ENCODE assay signal across 16 cellular contexts in genomic region chr19:14409157-14410053, GRCh38. TPM values are rescaled to one million over a fixed set of nuclear protein-coding genes. Genes with fewer than 3 reads are reported as not detected.
DNase-seq lines count a peak whose midpoint lies in the region; ATAC-seq and TF ChIP-seq lines count a peak whose summit lies in the region.
"Had no signal": no experiment of that assay in that cellular context is flagged by ENCODE, and none has a peak within 500 bp of the region (broad histone marks: within the 10 kb centered on the region; RNA-seq: fewer than 3 reads in every experiment).

No MANE protein-coding gene starts in this region.

- DNase-seq in CD4-positive, alpha-beta memory T cell: peak in 4 of 5 donors; percentile 41 to 63 (median 48)
- DNase-seq in GM13977 (ENCODE audit: low spot score) (peak; percentile 12), lower lobe of right lung (no peak), sciatic nerve (ENCODE audit: low spot score) (no peak), NCI-H1694 treated with DMSO at 0.1 percent for 48 hours (lab: John Stamatoyannopoulos, UW) (no peak)
- no peak for DNase-seq in activated CD8-positive, alpha-beta T cell treated with anti-CD3 and anti-CD28 coated beads for 36 hours
- DNase-seq: activated CD4-positive, alpha-beta T cell treated with anti-CD3 and anti-CD28 coated beads, Interleukin-2, amount 50 U/mL, for 4 hours; aorta; COR-L47; dorsolateral prefrontal cortex; MM.1S; NCI-H2227 treated with DMSO at 0.1 percent for 48 hours; small intestine; substantia nigra had no signal

- H3K4me3 ChIP-seq in CD4-positive, alpha-beta memory T cell (ENCODE audit: low read length in 2 of 2): no peak overlapping the region
- no peak overlapping the region for H3K4me3 ChIP-seq in lower lobe of right lung
- H3K4me3 ChIP-seq in gastroesophageal sphincter: no peak overlapping the region
- H3K4me3 ChIP-seq: dorsolateral prefrontal cortex, neural progenitor cell had no signal

- H3K27me3 ChIP-seq in CD4-positive, alpha-beta memory T cell (ENCODE audit: insufficient read depth, low read length): no peaks in the 10 kb centered on the region
- H3K27me3 ChIP-seq in lower lobe of right lung (ENCODE audit: low read depth) (no peaks in the 10 kb centered on the region), gastroesophageal sphincter (no peaks in the 10 kb centered on the region)
- H3K27me3 ChIP-seq: dorsolateral prefrontal cortex, neural progenitor cell had no signal

- no peaks in the 10 kb centered on the region for H3K27me3 Mint-ChIP-seq in CD4-positive, alpha-beta memory T cell
- no peaks in the 10 kb centered on the region for H3K27me3 Mint-ChIP-seq in activated CD8-positive, alpha-beta T cell treated with anti-CD3 and anti-CD28 coated beads for 36 hours

- no peak for TF ChIP-seq CTCF in GM13977 (IDR thresholded peaks at IDR 0.05; ENCODE audit: extremely low read depth, insufficient read depth, missing control alignments)
- no peak for TF ChIP-seq CTCF in activated CD8-positive, alpha-beta T cell treated with anti-CD3 and anti-CD28 coated beads for 36 hours (IDR thresholded peaks at IDR 0.05)
- no peak for TF ChIP-seq CTCF in lower lobe of right lung (IDR thresholded peaks at IDR 0.05)
- no peak for TF ChIP-seq CTCF in gastroesophageal sphincter (IDR thresholded peaks at IDR 0.05)

- TF ChIP-seq EP300 in gastroesophageal sphincter (IDR thresholded peaks at IDR 0.05): no peak

- no peak for ATAC-seq in activated CD8-positive, alpha-beta T cell treated with anti-CD3 and anti-CD28 coated beads for 36 hours
- ATAC-seq in lower lobe of right lung: no peak
- ATAC-seq in sciatic nerve: no peak
- ATAC-seq in gastroesophageal sphincter: no peak

- peak overlapping the region in 4 of 8 donors; percentile 8 to 84 (median 56) for H3K4me3 Mint-ChIP-seq in CD4-positive, alpha-beta memory T cell
- peak overlapping the region; percentile 12 for H3K4me3 Mint-ChIP-seq in activated CD8-positive, alpha-beta T cell treated with anti-CD3 and anti-CD28 coated beads for 36 hours
- H3K4me3 Mint-ChIP-seq: neural progenitor cell had no signal

- H3K4me1 ChIP-seq in CD4-positive, alpha-beta memory T cell (ENCODE audit: insufficient read depth, low read length): peaks cover 68% of the 10 kb centered on the region
- H3K4me1 ChIP-seq in lower lobe of right lung (peaks cover 36% of the 10 kb centered on the region), gastroesophageal sphincter (peaks cover 0 to 45% (median 8%) of the 10 kb centered on the region in 3 donors)
- H3K4me1 ChIP-seq: neural progenitor cell had no signal

- in situ Hi-C loops in GM13977 (cut with MboI; ENCODE audit: low pct_unique_long_range_greater_than_20kb, low sequenced_read_pairs, unreplicated experiment): no loop called here

- WGBS in gastroesophageal sphincter (ENCODE audit: low coverage in 1 of 2), 2 donors: 71% methylated on average over 8 of the region's 39 CpGs; no CpG with 5 or more reads in 1 of the 2 donors

- peaks cover 76% of the 10 kb centered on the region for H3K36me3 ChIP-seq in CD4-positive, alpha-beta memory T cell (ENCODE audit: insufficient read depth, low read length)
- H3K36me3 ChIP-seq in lower lobe of right lung (peaks cover 88% of the 10 kb centered on the region), gastroesophageal sphincter (peaks cover 0 to 84% of the 10 kb centered on the region in 2 donors)
- H3K36me3 ChIP-seq: neural progenitor cell had no signal

- POLR2A ChIA-PET in CD4-positive, alpha-beta memory T cell (lab: Charles Lee; ENCODE audit: partially characterized antibody): interaction anchor here (1.0 to 9.4 kb wide), 10 partner anchors 10 to 273 kb away, joined by 3 to 206 read pairs (median 6); partner anchors contain the start of genes ADGRE5, ASF1B, DDX39A and GIPC1
- POLR2A ChIA-PET in activated CD8-positive, alpha-beta T cell treated with anti-CD3 and anti-CD28 coated beads for 36 hours (lab: Charles Lee): interaction anchor here (0.5 to 9.4 kb wide), 14 partner anchors 10 to 385 kb away, joined by 3 to 168 read pairs (median 4); partner anchors contain the start of genes ADGRE5 and DDX39A

- no peak for TF ChIP-seq POLR2A in gastroesophageal sphincter (IDR thresholded peaks at IDR 0.05)

- H3K36me3 Mint-ChIP-seq in CD4-positive, alpha-beta memory T cell: peaks cover 51 to 85% of the 10 kb centered on the region in 2 donors
- H3K36me3 Mint-ChIP-seq in activated CD8-positive, alpha-beta T cell treated with anti-CD3 and anti-CD28 coated beads for 36 hours (ENCODE audit: low read depth): peaks cover 82% of the 10 kb centered on the region

- CTCF ChIA-PET in CD4-positive, alpha-beta memory T cell (lab: Charles Lee; ENCODE audit: partially characterized antibody): interaction anchor here (0.8 to 2.2 kb wide), 10 partner anchors 19 to 272 kb away, joined by 3 to 12 read pairs (median 4); partner anchors contain the start of gene PKN1
- CTCF ChIA-PET in activated CD8-positive, alpha-beta T cell treated with anti-CD3 and anti-CD28 coated beads for 36 hours (lab: Charles Lee): interaction anchor here (1.2 to 1.9 kb wide), 4 partner anchors 46 to 273 kb away, joined by 3 to 7 read pairs (median 4); partner anchors contain the start of gene ASF1B

- peaks cover 0 to 13% (median 0%) of the 10 kb centered on the region in 8 donors for H3K9me3 Mint-ChIP-seq in CD4-positive, alpha-beta memory T cell
- no peaks in the 10 kb centered on the region for H3K9me3 Mint-ChIP-seq in activated CD8-positive, alpha-beta T cell treated with anti-CD3 and anti-CD28 coated beads for 36 hours
- H3K9me3 Mint-ChIP-seq: neural progenitor cell had no signal

- intact Hi-C loops in CD4-positive, alpha-beta memory T cell (cut with micrococcal nuclease): loop anchor here (1.0 to 5.0 kb wide), 2 partner anchors 10 to 192 kb away; partner anchors contain the start of gene DDX39A
- intact Hi-C loops in activated CD8-positive, alpha-beta T cell treated with anti-CD3 and anti-CD28 coated beads for 36 hours (cut with micrococcal nuclease): loop anchor here (5.0 kb wide), 1 partner anchor 42 kb away; no protein-coding TSS in a partner anchor
- intact Hi-C loops in lower lobe of right lung (cut with DNase I): no loop called here
- intact Hi-C loops in sciatic nerve (cut with DNase I): loop anchor here (5.0 kb wide), 1 partner anchor 1833 kb away; no protein-coding TSS in a partner anchor

- H3K27ac Mint-ChIP-seq in CD4-positive, alpha-beta memory T cell: peak overlapping the region; percentile 36 to 95 (median 86)
- peak overlapping the region; percentile 72 for H3K27ac Mint-ChIP-seq in activated CD8-positive, alpha-beta T cell treated with anti-CD3 and anti-CD28 coated beads for 36 hours
- H3K27ac Mint-ChIP-seq: neural progenitor cell had no signal

- H3K4me1 Mint-ChIP-seq in CD4-positive, alpha-beta memory T cell: peaks cover 29 to 90% (median 51%) of the 10 kb centered on the region in 4 donors
- peaks cover 36% of the 10 kb centered on the region for H3K4me1 Mint-ChIP-seq in activated CD8-positive, alpha-beta T cell treated with anti-CD3 and anti-CD28 coated beads for 36 hours (ENCODE audit: low read depth)

- peak overlapping the region; percentile 15 for H3K27ac ChIP-seq in CD4-positive, alpha-beta memory T cell (ENCODE audit: low read depth, low read length)
- H3K27ac ChIP-seq in lower lobe of right lung (peak overlapping the region; percentile 36), gastroesophageal sphincter (no peak overlapping the region)
- H3K27ac ChIP-seq: dorsolateral prefrontal cortex, neural progenitor cell had no signal

- H3K9me3 ChIP-seq in CD4-positive, alpha-beta memory T cell (ENCODE audit: control insufficient read depth in 1 of 2, low read length in 2 of 2): no peaks in the 10 kb centered on the region
- H3K9me3 ChIP-seq in lower lobe of right lung (no peaks in the 10 kb centered on the region), gastroesophageal sphincter (no peaks in the 10 kb centered on the region)

RNA-seq across cellular contexts. Expression of gene DDX39A, which starts 9.7 kb away (rescaled TPM):
- total RNA-seq in CD4-positive, alpha-beta memory T cell: 100 to 1,000 TPM; 148 TPM
- polyA plus RNA-seq in CD4-positive, alpha-beta memory T cell: 100 to 1,000 TPM in 1 of 2 donors, 10 to 100 TPM in 1; 95.0 to 145 TPM
- total RNA-seq in activated CD8-positive, alpha-beta T cell treated with anti-CD3 and anti-CD28 coated beads for 36 hours: 100 to 1,000 TPM; 217 to 226 TPM
- total RNA-seq in lower lobe of right lung: 59.3 TPM
- 44.2 TPM for total RNA-seq in sciatic nerve
- total RNA-seq in gastroesophageal sphincter: 10 to 100 TPM; 31.4 to 55.5 (median 43.4) TPM

RNA-seq across cellular contexts. Expression of gene PKN1, which starts 23.7 kb away (rescaled TPM):
- 100 to 1,000 TPM; 189 to 205 TPM for total RNA-seq in CD4-positive, alpha-beta memory T cell
- polyA plus RNA-seq in CD4-positive, alpha-beta memory T cell: 10 to 100 TPM; 41.5 to 87.6 TPM
- 100 to 1,000 TPM; 172 to 192 TPM for total RNA-seq in activated CD8-positive, alpha-beta T cell treated with anti-CD3 and anti-CD28 coated beads for 36 hours
- total RNA-seq in lower lobe of right lung: 147 TPM
- 116 TPM for total RNA-seq in sciatic nerve
- total RNA-seq in gastroesophageal sphincter: 100 to 1,000 TPM in 3 of 4 donors, 10 to 100 TPM in 1; 98.2 to 286 (median 139) TPM

RNA-seq across cellular contexts. Expression of gene ADGRE5, which starts 28.2 kb away (rescaled TPM):
- 100 to 1,000 TPM; 170 to 173 TPM for total RNA-seq in CD4-positive, alpha-beta memory T cell
- polyA plus RNA-seq in CD4-positive, alpha-beta memory T cell: 100 to 1,000 TPM; 211 to 275 TPM
- total RNA-seq in activated CD8-positive, alpha-beta T cell treated with anti-CD3 and anti-CD28 coated beads for 36 hours: 100 to 1,000 TPM; 185 to 186 TPM
- total RNA-seq in lower lobe of right lung: 239 TPM
- total RNA-seq in sciatic nerve: 38.7 TPM
- 10 to 100 TPM; 47.7 to 86.7 (median 66.1) TPM for total RNA-seq in gastroesophageal sphincter

Comparison
In these comparisons a context has a peak if more than half of its experiments do, and no peak if none do; other contexts are left out.
1. DNase-seq: peak in CD4-positive, alpha-beta memory T cell (4 of 5) and GM13977 (single experiment); none in activated CD8-positive, alpha-beta T cell treated with anti-CD3 and anti-CD28 coated beads for 36 hours (single experiment), lower lobe of right lung (single experiment), sciatic nerve (single experiment) and NCI-H1694 treated with DMSO at 0.1 percent for 48 hours (single experiment).
2. H3K27ac ChIP-seq: peak in CD4-positive, alpha-beta memory T cell (single experiment) and lower lobe of right lung (single experiment); none in gastroesophageal sphincter (0 of 4).